Comparison of ENCODE assay signal across 11 cellular contexts in the genomic region with DNA sequence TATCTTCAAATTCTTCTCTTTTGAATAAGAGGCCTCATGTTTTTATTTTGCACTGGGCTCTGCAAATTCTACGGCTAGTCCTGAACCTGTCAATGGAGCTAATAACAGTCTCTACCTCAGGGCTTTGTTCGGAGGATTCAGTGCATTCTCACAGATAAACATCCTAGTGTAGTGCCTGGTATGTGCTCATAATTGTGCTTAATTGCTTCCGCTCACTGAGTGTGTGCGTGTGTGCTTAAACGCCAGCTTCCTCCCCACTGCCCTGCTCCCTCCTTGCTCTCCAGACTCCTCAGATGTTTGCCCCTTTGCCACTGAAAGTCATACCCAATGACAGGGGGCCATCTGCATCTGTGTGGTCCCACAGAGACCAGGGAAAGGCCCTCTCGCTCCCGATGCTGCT. TPM values are rescaled to one million over a fixed set of nuclear protein-coding genes. Genes with fewer than 3 reads are reported as not detected.
A peak's percentile ranks its signal among the peaks of the same experiment; 100 is the strongest.
DNase-seq lines count a peak whose midpoint lies in the region; ATAC-seq and TF ChIP-seq lines count a peak whose summit lies in the region.
"Had no signal": no experiment of that assay in that cellular context is flagged by ENCODE, and none has a peak within 500 bp of the region (broad histone marks: within the 10 kb centered on the region; RNA-seq: fewer than 3 reads in every experiment).

No MANE protein-coding gene starts in this region.

- peak overlapping the region; percentile 76 for H3K27ac ChIP-seq in CD4-positive, CD25-positive, alpha-beta regulatory T cell (ENCODE audit: insufficient read depth, low read length, poor library complexity, severe bottlenecking)
- H3K27ac ChIP-seq in HL-60 (replicated peaks) (peak overlapping the region; percentile 96), brain microvascular endothelial cell (no peak overlapping the region), left lung (peak overlapping the region in 1 of 2 donors; percentile 96), H9 (ENCODE audit: insufficient read length, low read depth, low read length) (no peak overlapping the region)
- H3K27ac ChIP-seq in naive thymus-derived CD4-positive, alpha-beta T cell (ENCODE audit: low read depth, low read length): peak overlapping the region; percentile 98
- H3K27ac ChIP-seq: RWPE1 had no signal

- in situ Hi-C loops in brain microvascular endothelial cell (cut with HindIII; ENCODE audit: low pct_ligation_motif_present, low sequenced_read_pairs) (no loop called here), GM13976 (cut with MboI; ENCODE audit: low sequenced_read_pairs, unreplicated experiment) (no loop called here)

- peak; percentile 26 to 56 for ATAC-seq in CD4-positive, CD25-positive, alpha-beta regulatory T cell (ENCODE audit: low read depth in 2 of 2)
- peak; percentile 43 for ATAC-seq in naive thymus-derived CD4-positive, alpha-beta T cell
- no peak for ATAC-seq in left lung

- no peaks in the 10 kb centered on the region for H3K9me3 Mint-ChIP-seq in CD4-positive, CD25-positive, alpha-beta regulatory T cell
- H3K9me3 Mint-ChIP-seq in activated T-helper 1 cell treated with anti-CD3 and anti-CD28 coated beads, Interleukin-12 subunit alpha, Interleukin-12 subunit beta, Interleukin-2, Interleukin-4 antibody, amounts not matched to agents 30 ng/mL and 10 ng/mL and 1 ng/mL, durations not matched to agents 14 hours and 24 hours and 36 hours: no peaks in the 10 kb centered on the region
- no peaks in the 10 kb centered on the region for H3K9me3 Mint-ChIP-seq in naive thymus-derived CD4-positive, alpha-beta T cell
- H3K9me3 Mint-ChIP-seq in H9: no peaks in the 10 kb centered on the region

- H3K14ac ChIP-seq in H9 (ENCODE audit: insufficient read depth, low read length): no peak overlapping the region; the same call in 1 of the 2 replicates

- H3K4me3 Mint-ChIP-seq in CD4-positive, CD25-positive, alpha-beta regulatory T cell: peak overlapping the region; percentile 72 to 85 (median 82)
- peak overlapping the region; percentile 75 for H3K4me3 Mint-ChIP-seq in activated T-helper 1 cell treated with anti-CD3 and anti-CD28 coated beads, Interleukin-12 subunit alpha, Interleukin-12 subunit beta, Interleukin-2, Interleukin-4 antibody, amounts not matched to agents 30 ng/mL and 10 ng/mL and 1 ng/mL, durations not matched to agents 14 hours and 24 hours and 36 hours
- peak overlapping the region; percentile 65 to 95 (median 82) for H3K4me3 Mint-ChIP-seq in naive thymus-derived CD4-positive, alpha-beta T cell
- no peak overlapping the region for H3K4me3 Mint-ChIP-seq in H9

- H4K20me1 ChIP-seq in H9 (ENCODE audit: control insufficient read depth, insufficient read depth, insufficient read length): no peaks in the 10 kb centered on the region

- no peak overlapping the region for H2BK5ac ChIP-seq in H9 (ENCODE audit: insufficient read length, low read length)

- H2AK5ac ChIP-seq in H9 (ENCODE audit: insufficient read length, low read length): no peak overlapping the region

- POLR2A ChIA-PET in naive thymus-derived CD4-positive, alpha-beta T cell (lab: Charles Lee): interaction anchor here (0.7 to 1.6 kb wide), 4 partner anchors 21 to 100 kb away, joined by 3 to 5 read pairs (median 3); no protein-coding TSS in a partner anchor

- no peaks in the 10 kb centered on the region for H3K79me1 ChIP-seq in H9 (ENCODE audit: insufficient read depth, low read depth, low read length, poor library complexity, severe bottlenecking)

- no peak overlapping the region for H3K18ac ChIP-seq in H9 (ENCODE audit: insufficient read length, low read depth, low read length)

- H4K5ac ChIP-seq in H9 (ENCODE audit: insufficient read length, low read depth, low read length): no peak overlapping the region

- no peak overlapping the region for H3K23ac ChIP-seq in H9 (ENCODE audit: insufficient read length, low read depth, low read length)

- H3T11ph ChIP-seq in H9 (ENCODE audit: low read length): no peak overlapping the region

- peaks cover 32 to 98% (median 66%) of the 10 kb centered on the region in 4 donors for H3K4me1 Mint-ChIP-seq in CD4-positive, CD25-positive, alpha-beta regulatory T cell
- peaks cover 89% of the 10 kb centered on the region for H3K4me1 Mint-ChIP-seq in activated T-helper 1 cell treated with anti-CD3 and anti-CD28 coated beads, Interleukin-12 subunit alpha, Interleukin-12 subunit beta, Interleukin-2, Interleukin-4 antibody, amounts not matched to agents 30 ng/mL and 10 ng/mL and 1 ng/mL, durations not matched to agents 14 hours and 24 hours and 36 hours (ENCODE audit: low read depth)
- peaks cover 81 to 100% (median 93%) of the 10 kb centered on the region in 7 donors for H3K4me1 Mint-ChIP-seq in naive thymus-derived CD4-positive, alpha-beta T cell
- peaks cover 30 to 31% of the 10 kb centered on the region in 2 experiments for H3K4me1 Mint-ChIP-seq in H9

- H3K23me2 ChIP-seq in H9 (ENCODE audit: insufficient read length, low read depth, low read length, poor library complexity, severe bottlenecking): no peaks in the 10 kb centered on the region

- H3K79me2 ChIP-seq in H9 (ENCODE audit: insufficient read depth, low read length): 0 out of 2 replicates have a peak, but pooled peaks cover 2% of the 10 kb centered on the region

- no peak overlapping the region for H3K4me2 ChIP-seq in H9 (ENCODE audit: insufficient read depth, insufficient read length, low read length)

- H2BK120ac ChIP-seq in H9 (ENCODE audit: low read depth, low read length, poor library complexity, severe bottlenecking): no peak overlapping the region

- H3K9me3 ChIP-seq in CD4-positive, CD25-positive, alpha-beta regulatory T cell (ENCODE audit: control insufficient read depth in 2 of 2, low read length in 2 of 2): no peaks in the 10 kb centered on the region
- no peaks in the 10 kb centered on the region for H3K9me3 ChIP-seq in naive thymus-derived CD4-positive, alpha-beta T cell (ENCODE audit: control insufficient read depth in 2 of 3, low read length in 3 of 3)
- H3K9me3 ChIP-seq in left lung: no peaks in the 10 kb centered on the region
- no peaks in the 10 kb centered on the region for H3K9me3 ChIP-seq in H9 (ENCODE audit: control insufficient read depth, low read depth, low read length)

- intact Hi-C loops in activated T-helper 1 cell treated with anti-CD3 and anti-CD28 coated beads, Interleukin-12 subunit alpha, Interleukin-12 subunit beta, Interleukin-2, Interleukin-4 antibody, amounts not matched to agents 30 ng/mL and 10 ng/mL and 1 ng/mL, durations not matched to agents 14 hours and 24 hours and 36 hours (cut with micrococcal nuclease): no loop called here
- intact Hi-C loops in naive thymus-derived CD4-positive, alpha-beta T cell (cut with micrococcal nuclease): loop anchor here in 1 of 2 donors (10.0 kb wide), 1 partner anchor 862 kb away; a partner anchor contains a TSS
- intact Hi-C loops in left lung (cut with DNase I): no loop called here

- H2AFZ ChIP-seq in H9 (ENCODE audit: low read length): no peak overlapping the region

- H4K91ac ChIP-seq in H9 (ENCODE audit: insufficient read length, low read depth, low read length): no peak overlapping the region

- H4K8ac ChIP-seq in H9 (replicated peaks; ENCODE audit: insufficient read length, low read depth, low read length): no peak overlapping the region

- H3K36me3 ChIP-seq in CD4-positive, CD25-positive, alpha-beta regulatory T cell (ENCODE audit: control insufficient read depth, insufficient read depth, low read length): no peaks in the 10 kb centered on the region
- H3K36me3 ChIP-seq in naive thymus-derived CD4-positive, alpha-beta T cell (ENCODE audit: control insufficient read depth in 2 of 3, insufficient read depth in 3 of 3, low read length in 3 of 3): peaks cover 0 to 4% (median 0%) of the 10 kb centered on the region in 3 experiments
- peaks cover 3% of the 10 kb centered on the region for H3K36me3 ChIP-seq in brain microvascular endothelial cell (replicated peaks)
- H3K36me3 ChIP-seq in left lung: no peaks in the 10 kb centered on the region

- H3K36me3 Mint-ChIP-seq in CD4-positive, CD25-positive, alpha-beta regulatory T cell: peaks cover 21% of the 10 kb centered on the region
- H3K36me3 Mint-ChIP-seq in activated T-helper 1 cell treated with anti-CD3 and anti-CD28 coated beads, Interleukin-12 subunit alpha, Interleukin-12 subunit beta, Interleukin-2, Interleukin-4 antibody, amounts not matched to agents 30 ng/mL and 10 ng/mL and 1 ng/mL, durations not matched to agents 14 hours and 24 hours and 36 hours (ENCODE audit: low read depth): peaks cover 34% of the 10 kb centered on the region
- peaks cover 4 to 40% (median 12%) of the 10 kb centered on the region in 5 donors for H3K36me3 Mint-ChIP-seq in naive thymus-derived CD4-positive, alpha-beta T cell
- no peaks in the 10 kb centered on the region; a peak in 1 of 7 replicates for H3K36me3 Mint-ChIP-seq in H9 (ENCODE audit: insufficient read depth in 1 of 3, low read depth in 3 of 3)

- peak overlapping the region; percentile 94 to 99 (median 96) for H3K27ac Mint-ChIP-seq in CD4-positive, CD25-positive, alpha-beta regulatory T cell
- H3K27ac Mint-ChIP-seq in activated T-helper 1 cell treated with anti-CD3 and anti-CD28 coated beads, Interleukin-12 subunit alpha, Interleukin-12 subunit beta, Interleukin-2, Interleukin-4 antibody, amounts not matched to agents 30 ng/mL and 10 ng/mL and 1 ng/mL, durations not matched to agents 14 hours and 24 hours and 36 hours: peak overlapping the region; percentile 97
- H3K27ac Mint-ChIP-seq in naive thymus-derived CD4-positive, alpha-beta T cell: peak overlapping the region; percentile 93 to 99 (median 97)
- H3K27ac Mint-ChIP-seq in H9: no peak overlapping the region

- TF ChIP-seq CTCF in HL-60 (IDR thresholded peaks at IDR 0.05; ENCODE audit: insufficient read depth, low read length): no peak
- no peak for TF ChIP-seq CTCF in brain microvascular endothelial cell (IDR thresholded peaks at IDR 0.05; ENCODE audit: low read depth, low read length, missing control alignments)
- TF ChIP-seq CTCF in GM13976 (IDR thresholded peaks at IDR 0.05; ENCODE audit: borderline replicate concordance, control extremely low read depth, extremely low read depth, insufficient read depth, missing control alignments): no peak
- TF ChIP-seq CTCF in left lung (IDR thresholded peaks at IDR 0.05): no peak
- no peak for TF ChIP-seq CTCF in H9 (conservative IDR thresholded peaks at IDR 0.05)

- peak in 2 of 3 donors; percentile 11 to 78 for DNase-seq in CD4-positive, CD25-positive, alpha-beta regulatory T cell
- DNase-seq in HL-60 (ENCODE audit: low read depth in 1 of 2, low spot score in 1 of 2): no peak
- DNase-seq in activated T-helper 1 cell treated with anti-CD3 and anti-CD28 coated beads, Interleukin-12 subunit alpha, Interleukin-12 subunit beta, Interleukin-2, Interleukin-4 antibody, amounts not matched to agents 30 ng/mL and 10 ng/mL and 1 ng/mL, durations not matched to agents 14 hours and 24 hours and 36 hours (ENCODE audit: low spot score): no peak
- DNase-seq in naive thymus-derived CD4-positive, alpha-beta T cell: peak in 5 of 9 donors; percentile 44 to 55 (median 48)
- DNase-seq in brain microvascular endothelial cell: no peak
- no peak for DNase-seq in GM13976 (ENCODE audit: low spot score)
- no peak for DNase-seq in left lung
- no peak for DNase-seq in H9
- DNase-seq: NCI-H187 treated with DMSO at 0.1 percent for 48 hours had no signal

- H2BK20ac ChIP-seq in H9 (ENCODE audit: low read depth, low read length, poor library complexity, severe bottlenecking): no peak overlapping the region

- peaks cover 4% of the 10 kb centered on the region for H3K27me3 Mint-ChIP-seq in CD4-positive, CD25-positive, alpha-beta regulatory T cell
- H3K27me3 Mint-ChIP-seq in activated T-helper 1 cell treated with anti-CD3 and anti-CD28 coated beads, Interleukin-12 subunit alpha, Interleukin-12 subunit beta, Interleukin-2, Interleukin-4 antibody, amounts not matched to agents 30 ng/mL and 10 ng/mL and 1 ng/mL, durations not matched to agents 14 hours and 24 hours and 36 hours (ENCODE audit: insufficient read depth): no peaks in the 10 kb centered on the region
- no peaks in the 10 kb centered on the region for H3K27me3 Mint-ChIP-seq in naive thymus-derived CD4-positive, alpha-beta T cell
- H3K27me3 Mint-ChIP-seq in H9 (ENCODE audit: low read depth): peaks cover 1% of the 10 kb centered on the region; the same call in 1 of the 2 replicates

- no peak overlapping the region for H3K4ac ChIP-seq in H9 (ENCODE audit: low read depth, low read length)

- H3K4me3 ChIP-seq in CD4-positive, CD25-positive, alpha-beta regulatory T cell (ENCODE audit: low read depth, low read length): peak overlapping the region; percentile 52
- H3K4me3 ChIP-seq in HL-60 (replicated peaks; ENCODE audit: insufficient read depth, low read length) (no peak overlapping the region), brain microvascular endothelial cell (ENCODE audit: low read depth, low read length) (no peak overlapping the region), left lung (no peak overlapping the region)
- H3K4me3 ChIP-seq in naive thymus-derived CD4-positive, alpha-beta T cell (ENCODE audit: low read length): peak overlapping the region; percentile 27

- H2BK12ac ChIP-seq in H9 (ENCODE audit: insufficient read length, low read depth, low read length): no peak overlapping the region

- H3K27me3 ChIP-seq in CD4-positive, CD25-positive, alpha-beta regulatory T cell (ENCODE audit: control insufficient read depth, insufficient read depth, low read length): no peaks in the 10 kb centered on the region
- H3K27me3 ChIP-seq in HL-60 (ENCODE audit: insufficient read depth, poor library complexity, severe bottlenecking) (no peaks in the 10 kb centered on the region), brain microvascular endothelial cell (replicated peaks) (no peaks in the 10 kb centered on the region), left lung (no peaks in the 10 kb centered on the region), H9 (ENCODE audit: insufficient read depth, low read length) (no peaks in the 10 kb centered on the region)
- H3K27me3 ChIP-seq in naive thymus-derived CD4-positive, alpha-beta T cell (ENCODE audit: control insufficient read depth in 2 of 2, insufficient read depth in 2 of 2, low read length in 2 of 2): no peaks in the 10 kb centered on the region

- no peak overlapping the region for H3K9ac ChIP-seq in H9 (ENCODE audit: extremely low read depth, insufficient read length, low read length)

- CTCF ChIA-PET in naive thymus-derived CD4-positive, alpha-beta T cell (lab: Charles Lee): interaction anchor here (1.4 to 1.6 kb wide), 2 partner anchors 114 to 135 kb away, joined by 5 to 6 read pairs; no protein-coding TSS in a partner anchor

- H3K4me1 ChIP-seq in CD4-positive, CD25-positive, alpha-beta regulatory T cell (ENCODE audit: control insufficient read depth, insufficient read depth, low read length, poor library complexity, severe bottlenecking): peaks cover 84% of the 10 kb centered on the region
- peaks cover 68 to 85% of the 10 kb centered on the region in 2 donors for H3K4me1 ChIP-seq in naive thymus-derived CD4-positive, alpha-beta T cell (ENCODE audit: control insufficient read depth in 2 of 2, insufficient read depth in 2 of 2, low read length in 2 of 2)
- H3K4me1 ChIP-seq in left lung (peaks cover 23 to 90% of the 10 kb centered on the region in 2 donors), H9 (ENCODE audit: insufficient read depth, low read length) (peaks cover 5% of the 10 kb centered on the region)

- no peak overlapping the region for H3K56ac ChIP-seq in H9 (ENCODE audit: insufficient read length, low read depth, low read length)

- H2BK15ac ChIP-seq in H9 (ENCODE audit: low read depth, low read length): no peak overlapping the region

- WGBS in H9 (ENCODE audit: extremely low coverage, insufficient read length, low lambda C conversion rate): no CpG with 5 or more reads among the region's 7 CpGs

RNA-seq across cellular contexts. Expression of a gene that starts 6.7 kb away (rescaled TPM):
- total RNA-seq in CD4-positive, CD25-positive, alpha-beta regulatory T cell: 75.2 TPM
- 100 to 1,000 TPM; 157 to 210 (median 190) TPM for polyA plus RNA-seq in CD4-positive, CD25-positive, alpha-beta regulatory T cell
- total RNA-seq in activated T-helper 1 cell treated with anti-CD3 and anti-CD28 coated beads, Interleukin-12 subunit alpha, Interleukin-12 subunit beta, Interleukin-2, Interleukin-4 antibody, amounts not matched to agents 30 ng/mL and 10 ng/mL and 1 ng/mL, durations not matched to agents 14 hours and 24 hours and 36 hours: 125 and 130 TPM in 2 replicates
- total RNA-seq in naive thymus-derived CD4-positive, alpha-beta T cell: 100 to 1,000 TPM; 114 to 146 (median 116) TPM
- 100 to 1,000 TPM; 249 to 277 TPM for polyA plus RNA-seq in naive thymus-derived CD4-positive, alpha-beta T cell
- 10 to 100 TPM; 44.0 to 74.0 TPM for total RNA-seq in left lung
- total RNA-seq in H9 (2021): 13.6 and 14.0 TPM in 2 replicates
- total RNA-seq: HT-29 had no signal

Comparison
In these comparisons a context has a peak if more than half of its experiments do, and no peak if none do; other contexts are left out.
1. DNase-seq: peak in CD4-positive, CD25-positive, alpha-beta regulatory T cell (2 of 3) and naive thymus-derived CD4-positive, alpha-beta T cell (5 of 9); none in HL-60 (0 of 2), activated T-helper 1 cell treated with anti-CD3 and anti-CD28 coated beads, Interleukin-12 subunit alpha, Interleukin-12 subunit beta, Interleukin-2, Interleukin-4 antibody, amounts not matched to agents 30 ng/mL and 10 ng/mL and 1 ng/mL, durations not matched to agents 14 hours and 24 hours and 36 hours (single experiment), brain microvascular endothelial cell (single experiment), GM13976 (single experiment), left lung (0 of 2) and H9 (single experiment).
2. H3K27ac ChIP-seq: peak in CD4-positive, CD25-positive, alpha-beta regulatory T cell (single experiment), HL-60 (single experiment) and naive thymus-derived CD4-positive, alpha-beta T cell (single experiment); none in brain microvascular endothelial cell (single experiment) and H9 (single experiment).
3. H3K4me3 ChIP-seq: peak in CD4-positive, CD25-positive, alpha-beta regulatory T cell (single experiment) and naive thymus-derived CD4-positive, alpha-beta T cell (single experiment); none in HL-60 (single experiment), brain microvascular endothelial cell (single experiment) and left lung (0 of 2).
4. H3K27ac Mint-ChIP-seq: peak in CD4-positive, CD25-positive, alpha-beta regulatory T cell (3 of 3), activated T-helper 1 cell treated with anti-CD3 and anti-CD28 coated beads, Interleukin-12 subunit alpha, Interleukin-12 subunit beta, Interleukin-2, Interleukin-4 antibody, amounts not matched to agents 30 ng/mL and 10 ng/mL and 1 ng/mL, durations not matched to agents 14 hours and 24 hours and 36 hours (single experiment) and naive thymus-derived CD4-positive, alpha-beta T cell (9 of 9); none in H9 (0 of 3).
5. H3K4me3 Mint-ChIP-seq: peak in CD4-positive, CD25-positive, alpha-beta regulatory T cell (4 of 4), activated T-helper 1 cell treated with anti-CD3 and anti-CD28 coated beads, Interleukin-12 subunit alpha, Interleukin-12 subunit beta, Interleukin-2, Interleukin-4 antibody, amounts not matched to agents 30 ng/mL and 10 ng/mL and 1 ng/mL, durations not matched to agents 14 hours and 24 hours and 36 hours (single experiment) and naive thymus-derived CD4-positive, alpha-beta T cell (10 of 10); none in H9 (0 of 2).